Comparison of ENCODE assay signal across 1 cellular context in genomic region chr17:45949755-45950320, GRCh38.
TF ChIP-seq lines count a peak whose summit lies in the region.

No MANE protein-coding gene starts in this region.

TF ChIP-seq in HCT116, 20 proteins besides CTCF, POLR2A, EP300 and RAD21 (continued from another document):
- no peak for TF ChIP-seq TCF7L2 (IDR thresholded peaks at IDR 0.05; ENCODE audit: borderline replicate concordance, extremely low read depth, insufficient read depth, insufficient read length)
- no peak for TF ChIP-seq REST (IDR thresholded peaks at IDR 0.05; ENCODE audit: low read depth)
